ENCODE assay signal across 17 cellular contexts in the genomic region with DNA sequence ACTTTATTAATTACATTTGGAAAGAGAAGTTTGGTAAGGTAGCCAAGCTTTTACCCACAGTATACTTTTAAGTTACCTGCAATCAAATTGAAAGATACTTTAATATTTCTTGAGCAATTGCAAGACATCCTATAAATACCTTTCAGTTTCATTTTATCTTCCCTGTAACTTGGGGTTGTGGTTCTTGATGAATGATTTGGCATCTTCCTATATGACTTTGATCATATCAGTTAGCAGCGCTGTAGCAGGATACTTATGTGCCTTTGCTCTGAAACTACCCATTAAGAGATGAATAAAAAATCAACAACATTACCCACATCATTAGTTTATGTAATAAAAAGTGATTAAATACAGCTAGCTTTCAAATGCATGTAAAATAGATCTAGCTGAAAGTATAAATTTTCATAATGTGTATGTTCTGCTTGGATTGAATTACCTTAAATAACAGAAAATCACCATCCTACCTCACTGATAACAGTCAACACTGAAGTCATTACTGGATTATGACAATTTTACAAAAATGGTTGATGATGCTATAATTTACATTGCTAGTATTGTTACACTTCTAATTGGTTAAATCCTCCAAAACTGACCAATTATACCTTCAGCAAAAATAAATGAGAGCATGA.
"Had no signal": no experiment of that assay in that cellular context is flagged by ENCODE, and none has a peak within 500 bp of the region (broad histone marks: within the 10 kb centered on the region; RNA-seq: fewer than 3 reads in every experiment).

No MANE protein-coding gene starts in this region.

- H3K4me1 ChIP-seq: breast epithelium, gastroesophageal sphincter, heart left ventricle, left ventricle myocardium inferior, sigmoid colon, tibial artery had no signal

- H3K36me3 Mint-ChIP-seq: activated CD4-positive, alpha-beta memory T cell treated with anti-CD3 and anti-CD28 coated beads for 36 hours; stimulated activated memory B cell treated with anti-CD40 and anti-IgM and Interleukin-4, amounts not matched to agents 10 μg/mL and 1 μg/mL and 100 μg/mL, for 72 hours had no signal

- H3K27me3 Mint-ChIP-seq: activated B cell treated with CpG ODN at 0.5 μM for 24 hours; activated CD4-positive, alpha-beta memory T cell treated with anti-CD3 and anti-CD28 coated beads for 36 hours; stimulated activated memory B cell treated with anti-CD40 and anti-IgM and Interleukin-4, amounts not matched to agents 10 μg/mL and 1 μg/mL and 100 μg/mL, for 72 hours had no signal

- H3K9me3 ChIP-seq: gastroesophageal sphincter, heart left ventricle, left ventricle myocardium inferior, sigmoid colon, tibial artery had no signal

- H3K4me3 Mint-ChIP-seq: activated B cell treated with CpG ODN at 0.5 μM for 24 hours; activated CD4-positive, alpha-beta memory T cell treated with anti-CD3 and anti-CD28 coated beads for 36 hours; activated T-helper 1 cell treated with anti-CD3 and anti-CD28 coated beads, Interleukin-12 subunit alpha, Interleukin-12 subunit beta, Interleukin-2, Interleukin-4 antibody, amounts not matched to agents 30 ng/mL and 10 ng/mL and 1 ng/mL, durations not matched to agents 14 hours and 24 hours and 36 hours; stimulated activated memory B cell treated with anti-CD40 and anti-IgM and Interleukin-4, amounts not matched to agents 10 μg/mL and 1 μg/mL and 100 μg/mL, for 72 hours had no signal

- H3K4me1 Mint-ChIP-seq: activated B cell treated with CpG ODN at 0.5 μM for 24 hours; stimulated activated memory B cell treated with anti-CD40 and anti-IgM and Interleukin-4, amounts not matched to agents 10 μg/mL and 1 μg/mL and 100 μg/mL, for 72 hours had no signal

- H3K27ac Mint-ChIP-seq: activated B cell treated with CpG ODN at 0.5 μM for 24 hours; activated CD4-positive, alpha-beta memory T cell treated with anti-CD3 and anti-CD28 coated beads for 36 hours; activated T-helper 1 cell treated with anti-CD3 and anti-CD28 coated beads, Interleukin-12 subunit alpha, Interleukin-12 subunit beta, Interleukin-2, Interleukin-4 antibody, amounts not matched to agents 30 ng/mL and 10 ng/mL and 1 ng/mL, durations not matched to agents 14 hours and 24 hours and 36 hours; stimulated activated memory B cell treated with anti-CD40 and anti-IgM and Interleukin-4, amounts not matched to agents 10 μg/mL and 1 μg/mL and 100 μg/mL, for 72 hours had no signal

- H3K27me3 ChIP-seq: breast epithelium, gastroesophageal sphincter, sigmoid colon, tibial artery had no signal

- H3K27ac ChIP-seq: breast epithelium, gastroesophageal sphincter, heart left ventricle, left ventricle myocardium inferior, sigmoid colon, tibial artery had no signal

- H3K4me3 ChIP-seq: breast epithelium, gastroesophageal sphincter, heart left ventricle, left ventricle myocardium inferior, sigmoid colon, tibial artery had no signal

- H3K36me3 ChIP-seq: breast epithelium, gastroesophageal sphincter, heart left ventricle, left ventricle myocardium inferior, sigmoid colon, tibial artery had no signal

- DNase-seq: activated B cell treated with CpG ODN at 0.5 μM for 24 hours; activated CD4-positive, alpha-beta memory T cell treated with anti-CD3 and anti-CD28 coated beads for 36 hours; activated naive CD4-positive, alpha-beta T cell; cerebellar nuclear complex; cortex of kidney; heart left ventricle; left ventricle myocardium inferior; occipital lobe; posterior cingulate gyrus; sigmoid colon; stimulated activated CD4-positive, alpha-beta T cell treated with anti-CD3 and anti-CD28 coated beads, Interleukin-4, amount 100 ng/mL, for 24 hours; substantia nigra; tibial artery had no signal

- H3K9me3 Mint-ChIP-seq: activated B cell treated with CpG ODN at 0.5 μM for 24 hours; activated CD4-positive, alpha-beta memory T cell treated with anti-CD3 and anti-CD28 coated beads for 36 hours; activated T-helper 1 cell treated with anti-CD3 and anti-CD28 coated beads, Interleukin-12 subunit alpha, Interleukin-12 subunit beta, Interleukin-2, Interleukin-4 antibody, amounts not matched to agents 30 ng/mL and 10 ng/mL and 1 ng/mL, durations not matched to agents 14 hours and 24 hours and 36 hours; stimulated activated memory B cell treated with anti-CD40 and anti-IgM and Interleukin-4, amounts not matched to agents 10 μg/mL and 1 μg/mL and 100 μg/mL, for 72 hours had no signal

- ATAC-seq: gastroesophageal sphincter; heart left ventricle; stimulated activated memory B cell treated with anti-CD40 and anti-IgM and Interleukin-4, amounts not matched to agents 10 μg/mL and 1 μg/mL and 100 μg/mL, for 72 hours had no signal
